ENCODE assay signal across 8 cellular contexts in genomic region chr9:100474082-100474949, GRCh38. TPM values are rescaled to one million over a fixed set of nuclear protein-coding genes. Genes with fewer than 3 reads are reported as not detected.
DNase-seq lines count a peak whose midpoint lies in the region.

No MANE protein-coding gene starts in this region.

- no peaks in the 10 kb centered on the region for H3K9me3 Mint-ChIP-seq in activated T-helper 2 cell treated with anti-CD3 and anti-CD28 coated beads, Interferon-gamma antibody, Interleukin-2, Interleukin-4, amounts not matched to agents 10 μg/mL and 5 μg/mL and 100 μg/mL, durations not matched to agents 14 hours and 24 hours and 36 hours

- H3K4me1 ChIP-seq in iPS-15b (ENCODE audit: control insufficient read depth, insufficient read depth, low read length): peaks cover 8% of the 10 kb centered on the region

- no peaks in the 10 kb centered on the region for H3K27me3 ChIP-seq in iPS-15b (ENCODE audit: control insufficient read depth, insufficient read depth, low read length)

- H3K4me1 Mint-ChIP-seq in activated T-helper 2 cell treated with anti-CD3 and anti-CD28 coated beads, Interferon-gamma antibody, Interleukin-2, Interleukin-4, amounts not matched to agents 10 μg/mL and 5 μg/mL and 100 μg/mL, durations not matched to agents 14 hours and 24 hours and 36 hours (ENCODE audit: low read depth): peaks cover 8% of the 10 kb centered on the region

- H3K27ac ChIP-seq in substantia nigra (ENCODE audit: low read depth, low read length, poor library complexity, severe bottlenecking): peak overlapping the region; percentile 84

- H3K27ac Mint-ChIP-seq in activated T-helper 2 cell treated with anti-CD3 and anti-CD28 coated beads, Interferon-gamma antibody, Interleukin-2, Interleukin-4, amounts not matched to agents 10 μg/mL and 5 μg/mL and 100 μg/mL, durations not matched to agents 14 hours and 24 hours and 36 hours: no peak overlapping the region

- H3K9ac ChIP-seq in iPS-15b (ENCODE audit: low read depth, low read length): peak overlapping the region; percentile 76

- intact Hi-C loops in activated T-helper 2 cell treated with anti-CD3 and anti-CD28 coated beads, Interferon-gamma antibody, Interleukin-2, Interleukin-4, amounts not matched to agents 10 μg/mL and 5 μg/mL and 100 μg/mL, durations not matched to agents 14 hours and 24 hours and 36 hours (cut with micrococcal nuclease): loop anchor here (5.0 kb wide), 2 partner anchors 37 to 657 kb away; no protein-coding TSS in a partner anchor

- no peaks in the 10 kb centered on the region for H3K9me3 ChIP-seq in iPS-15b (ENCODE audit: control insufficient read depth, insufficient read depth, low read length)

- H3K27me3 Mint-ChIP-seq in activated T-helper 2 cell treated with anti-CD3 and anti-CD28 coated beads, Interferon-gamma antibody, Interleukin-2, Interleukin-4, amounts not matched to agents 10 μg/mL and 5 μg/mL and 100 μg/mL, durations not matched to agents 14 hours and 24 hours and 36 hours (ENCODE audit: low read depth): peaks cover 43% of the 10 kb centered on the region

- H3K4me3 ChIP-seq in iPS-15b (ENCODE audit: low read depth, low read length): peak overlapping the region; percentile 87

- DNase-seq in NCI-H2227 (lab: John Stamatoyannopoulos, UW; ENCODE audit: unreplicated experiment): peak; percentile 34
- DNase-seq in NCI-H2227 treated with DMSO at 0.1 percent for 48 hours (lab: John Stamatoyannopoulos, UW): no peak
- no peak for DNase-seq in activated T-helper 2 cell treated with anti-CD3 and anti-CD28 coated beads, Interferon-gamma antibody, Interleukin-2, Interleukin-4, amounts not matched to agents 10 μg/mL and 5 μg/mL and 100 μg/mL, durations not matched to agents 14 hours and 24 hours and 36 hours (ENCODE audit: low spot score)
- peak in 24 of 49 donors; percentile 5 to 59 (median 24) for DNase-seq in substantia nigra (lab: John Stamatoyannopoulos, UW)
- no peak for DNase-seq in NCI-H1105 treated with DMSO at 0.1 percent for 48 hours (lab: John Stamatoyannopoulos, UW)
- no peak for DNase-seq in NCI-H146 treated with DMSO at 0.1 percent for 48 hours (lab: John Stamatoyannopoulos, UW; ENCODE audit: unreplicated experiment)
- DNase-seq in OCI-M2 (lab: John Stamatoyannopoulos, UW; ENCODE audit: unreplicated experiment): no peak

- H3K36me3 Mint-ChIP-seq in activated T-helper 2 cell treated with anti-CD3 and anti-CD28 coated beads, Interferon-gamma antibody, Interleukin-2, Interleukin-4, amounts not matched to agents 10 μg/mL and 5 μg/mL and 100 μg/mL, durations not matched to agents 14 hours and 24 hours and 36 hours (ENCODE audit: low read depth): no peaks in the 10 kb centered on the region

- peak overlapping the region; percentile 65 for H3K4me3 Mint-ChIP-seq in activated T-helper 2 cell treated with anti-CD3 and anti-CD28 coated beads, Interferon-gamma antibody, Interleukin-2, Interleukin-4, amounts not matched to agents 10 μg/mL and 5 μg/mL and 100 μg/mL, durations not matched to agents 14 hours and 24 hours and 36 hours (ENCODE audit: low read depth)

- no peaks in the 10 kb centered on the region for H3K36me3 ChIP-seq in iPS-15b (ENCODE audit: control insufficient read depth, insufficient read depth, low read length)

RNA-seq across cellular contexts. Expression of gene TMEFF1, which starts 1.4 kb away (rescaled TPM):
- total RNA-seq in activated T-helper 2 cell treated with anti-CD3 and anti-CD28 coated beads, Interferon-gamma antibody, Interleukin-2, Interleukin-4, amounts not matched to agents 10 μg/mL and 5 μg/mL and 100 μg/mL, durations not matched to agents 14 hours and 24 hours and 36 hours: 0.52 and 1.1 TPM in 2 replicates

RNA-seq across cellular contexts. Expression of gene MSANTD3, which starts 47.4 kb away (rescaled TPM):
- 16.2 and 17.6 TPM in 2 replicates for total RNA-seq in activated T-helper 2 cell treated with anti-CD3 and anti-CD28 coated beads, Interferon-gamma antibody, Interleukin-2, Interleukin-4, amounts not matched to agents 10 μg/mL and 5 μg/mL and 100 μg/mL, durations not matched to agents 14 hours and 24 hours and 36 hours
